8 cellular contexts compared by ENCODE assay signal in genomic region chr4:7067147-7067522, GRCh38. TPM values are rescaled to one million over a fixed set of nuclear protein-coding genes. Genes with fewer than 3 reads are reported as not detected.
DNase-seq lines count a peak whose midpoint lies in the region; ATAC-seq and TF ChIP-seq lines count a peak whose summit lies in the region.

No MANE protein-coding gene starts in this region.

- H3K27ac Mint-ChIP-seq in T-cell: peak overlapping the region; percentile 83 to 84

- peaks cover 42 to 57% (median 55%) of the 10 kb centered on the region in 3 donors for H3K4me1 Mint-ChIP-seq in T-cell

- H3K4me3 Mint-ChIP-seq in T-cell: peak overlapping the region; percentile 90 to 97 (median 93)

- intact Hi-C loops in sciatic nerve (cut with DNase I): loop anchor here (10.0 kb wide), 1 partner anchor 352 kb away; the partner anchor contains the start of gene BLOC1S4

- H3K9me3 ChIP-seq in DND-41 (ENCODE audit: insufficient read depth, low read length, severe bottlenecking): no peaks in the 10 kb centered on the region

- H3K4me2 ChIP-seq in DND-41 (ENCODE audit: insufficient read depth, low read length): peak overlapping the region; percentile 83

- CTCF ChIA-PET in T-cell (lab: Charles Lee): interaction anchor here (0.6 to 6.4 kb wide), 8 partner anchors 25 to 350 kb away, joined by 3 to 69 read pairs (median 6); partner anchors contain the start of genes TADA2B (in 1 of the 2) and TBC1D14 (in 1 of the 2)

- ATAC-seq in DND-41 (ENCODE audit: insufficient read depth, low read depth) (no peak), HG02642 (IDR thresholded peaks at IDR 0.05; ENCODE audit: poor library complexity, unreplicated experiment) (peak; percentile 11), T-cell (replicated peaks in 1 of 4) (peak in 1 of 4 experiments; percentile 2), sciatic nerve (no peak)

- H3K9me3 Mint-ChIP-seq in T-cell: no peaks in the 10 kb centered on the region

- H3K27me3 Mint-ChIP-seq in T-cell: peaks cover 0 to 2% of the 10 kb centered on the region in 2 donors

- peaks cover 41% of the 10 kb centered on the region for H3K36me3 ChIP-seq in DND-41 (ENCODE audit: insufficient read depth, low read length)

- peaks cover 22% of the 10 kb centered on the region for H3K36me3 Mint-ChIP-seq in T-cell

- H3K79me2 ChIP-seq in DND-41 (ENCODE audit: insufficient read depth, low read length): peaks cover 49% of the 10 kb centered on the region

- H3K4me3 ChIP-seq in DND-41 (ENCODE audit: low read depth in 1 of 2, low read length in 2 of 2) (peak overlapping the region; percentile 60 to 92; a peak in 3 of 4 replicates), fibroblast of mammary gland (ENCODE audit: control insufficient read depth, low read depth, low read length) (peak overlapping the region; percentile 75)

- peaks cover 40% of the 10 kb centered on the region for H4K20me1 ChIP-seq in DND-41 (ENCODE audit: insufficient read depth, low read length)

- H3K27ac ChIP-seq in DND-41 (ENCODE audit: low read length): peak overlapping the region; percentile 78

- H3K27me3 ChIP-seq in DND-41 (ENCODE audit: insufficient read depth, low read length, poor library complexity): no peaks in the 10 kb centered on the region

- peak overlapping the region; percentile 89 for H2AFZ ChIP-seq in DND-41 (ENCODE audit: low read depth, low read length)

- H3K4me1 ChIP-seq in DND-41 (ENCODE audit: insufficient read depth, low read length): peaks cover 38% of the 10 kb centered on the region

- POLR2A ChIA-PET in T-cell (lab: Charles Lee): interaction anchor here (0.7 to 2.3 kb wide), 10 partner anchors 10 to 359 kb away, joined by 3 to 11 read pairs (median 5); partner anchors contain the start of gene TADA2B (in 2 of the 2)

- DNase-seq in DND-41 (no peak), T-cell (peak in 2 of 34 experiments; percentile 9 to 16), fibroblast of mammary gland (ENCODE audit: low read depth) (peak; percentile 30), sciatic nerve (ENCODE audit: low spot score) (peak; percentile 75), globus pallidus (ENCODE audit: low spot score) (no peak), T-helper 9 cell (no peak)
- DNase-seq in central memory CD4-positive, alpha-beta T cell: no peak

- peak overlapping the region; percentile 86 for H3K9ac ChIP-seq in DND-41 (ENCODE audit: low read depth, low read length)

- TF ChIP-seq CTCF in DND-41 (IDR thresholded peaks at IDR 0.05; ENCODE audit: borderline replicate concordance, extremely low read depth, low read length, poor library complexity, severe bottlenecking): no peak
- TF ChIP-seq CTCF in fibroblast of mammary gland (conservative IDR thresholded peaks at IDR 0.05; ENCODE audit: control insufficient read depth, insufficient read depth, low read depth, low read length): no peak

RNA-seq across cellular contexts. Expression of gene GRPEL1, which starts 0.7 kb away (rescaled TPM):
- total RNA-seq in T-cell (10 to 100 TPM; 29.9 to 54.6 (median 36.8) TPM), sciatic nerve (20.6 TPM)

RNA-seq across cellular contexts. Expression of gene TADA2B, which starts 24.0 kb away (rescaled TPM):
- total RNA-seq in T-cell (10 to 100 TPM; 36.6 to 44.8 (median 42.3) TPM), sciatic nerve (14.8 TPM)

Comparison
In these comparisons a context has a peak if more than half of its experiments do, and no peak if none do; other contexts are left out.
1. DNase-seq: peak in fibroblast of mammary gland (single experiment) and sciatic nerve (single experiment); none in DND-41 (single experiment), central memory CD4-positive, alpha-beta T cell (single experiment), globus pallidus (single experiment) and T-helper 9 cell (single experiment).